ENCODE assay signal across 10 cellular contexts in genomic region chr5:100826133-100826532, GRCh38.
DNase-seq lines count a peak whose midpoint lies in the region; ATAC-seq and TF ChIP-seq lines count a peak whose summit lies in the region.
"Had no signal": no experiment of that assay in that cellular context is flagged by ENCODE, and none has a peak within 500 bp of the region (broad histone marks: within the 10 kb centered on the region; RNA-seq: fewer than 3 reads in every experiment).

No MANE protein-coding gene starts in this region.

- H3K9me3 ChIP-seq in left ventricle myocardium inferior (replicated peaks) (no peaks in the 10 kb centered on the region), hepatocyte (ENCODE audit: low read depth) (no peaks in the 10 kb centered on the region)
- H3K9me3 ChIP-seq: SJCRH30 had no signal

- no peak overlapping the region for H2AFZ ChIP-seq in hepatocyte

- no peaks in the 10 kb centered on the region for H3K9me2 ChIP-seq in hepatocyte (replicated peaks; ENCODE audit: insufficient read depth)

- H3K36me3 Mint-ChIP-seq in activated T-helper 1 cell treated with anti-CD3 and anti-CD28 coated beads, Interleukin-12 subunit alpha, Interleukin-12 subunit beta, Interleukin-2, Interleukin-4 antibody, amounts not matched to agents 30 ng/mL and 10 ng/mL and 1 ng/mL, durations not matched to agents 14 hours and 24 hours and 36 hours (ENCODE audit: low read depth), result peaks cover 18% of the 10 kb centered on the region

- H3K36me3 ChIP-seq in left ventricle myocardium inferior (no peaks in the 10 kb centered on the region), hepatocyte (replicated peaks; ENCODE audit: insufficient read depth, low read depth) (no peaks in the 10 kb centered on the region)
- H3K36me3 ChIP-seq: SJCRH30 had no signal

- no peak overlapping the region for H3K4me3 Mint-ChIP-seq in activated T-helper 1 cell treated with anti-CD3 and anti-CD28 coated beads, Interleukin-12 subunit alpha, Interleukin-12 subunit beta, Interleukin-2, Interleukin-4 antibody, amounts not matched to agents 30 ng/mL and 10 ng/mL and 1 ng/mL, durations not matched to agents 14 hours and 24 hours and 36 hours

- H3K4me1 ChIP-seq in left ventricle myocardium inferior, result peaks cover 31% of the 10 kb centered on the region
- peaks cover 13% of the 10 kb centered on the region for H3K4me1 ChIP-seq in hepatocyte (ENCODE audit: insufficient read depth)

- peak overlapping the region; percentile 0 for H3K27ac ChIP-seq in left ventricle myocardium inferior (replicated peaks)
- no peak overlapping the region for H3K27ac ChIP-seq in hepatocyte
- H3K27ac ChIP-seq: SJCRH30 had no signal

- H3K4me3 ChIP-seq in left ventricle myocardium inferior (no peak overlapping the region), hepatocyte (no peak overlapping the region)
- H3K4me3 ChIP-seq: SJCRH30 had no signal

- H3K27ac Mint-ChIP-seq in activated T-helper 1 cell treated with anti-CD3 and anti-CD28 coated beads, Interleukin-12 subunit alpha, Interleukin-12 subunit beta, Interleukin-2, Interleukin-4 antibody, amounts not matched to agents 30 ng/mL and 10 ng/mL and 1 ng/mL, durations not matched to agents 14 hours and 24 hours and 36 hours, result peak overlapping the region; percentile 74

- no peaks in the 10 kb centered on the region for H3K79me2 ChIP-seq in hepatocyte

- WGBS in hepatocyte (ENCODE audit: low lambda C conversion rate, missing lambda C conversion rate), result 80% methylated on average over 2 of the region's 2 CpGs

- ATAC-seq in HG03196 (IDR thresholded peaks at IDR 0.05; ENCODE audit: unreplicated experiment) (peak; percentile 31), HG02970 (IDR thresholded peaks at IDR 0.05; ENCODE audit: low FRiP score, unreplicated experiment) (no peak)

- H4K20me1 ChIP-seq in hepatocyte (ENCODE audit: insufficient read depth, poor library complexity, severe bottlenecking), result no peaks in the 10 kb centered on the region

- DNase-seq in left ventricle myocardium inferior, result no peak
- no peak for DNase-seq in cardiac septum (ENCODE audit: low spot score)
- DNase-seq in activated T-helper 1 cell treated with anti-CD3 and anti-CD28 coated beads, Interleukin-12 subunit alpha, Interleukin-12 subunit beta, Interleukin-2, Interleukin-4 antibody, amounts not matched to agents 30 ng/mL and 10 ng/mL and 1 ng/mL, durations not matched to agents 14 hours and 24 hours and 36 hours (ENCODE audit: low spot score), result no peak
- no peak for DNase-seq in NCI-H2029 treated with DMSO at 0.1 percent for 48 hours (lab: John Stamatoyannopoulos, UW)
- DNase-seq in kidney tubule cell (ENCODE audit: low spot score), result no peak
- DNase-seq in hepatocyte (ENCODE audit: low spot score), result no peak
- DNase-seq: NCI-H1105 had no signal

- H3K27me3 ChIP-seq in left ventricle myocardium inferior (ENCODE audit: low read depth), result no peaks in the 10 kb centered on the region
- no peaks in the 10 kb centered on the region for H3K27me3 ChIP-seq in hepatocyte
- H3K27me3 ChIP-seq: SJCRH30 had no signal

- H3K4me2 ChIP-seq in hepatocyte, result no peak overlapping the region

- H3K4me1 Mint-ChIP-seq in activated T-helper 1 cell treated with anti-CD3 and anti-CD28 coated beads, Interleukin-12 subunit alpha, Interleukin-12 subunit beta, Interleukin-2, Interleukin-4 antibody, amounts not matched to agents 30 ng/mL and 10 ng/mL and 1 ng/mL, durations not matched to agents 14 hours and 24 hours and 36 hours (ENCODE audit: low read depth), result peaks cover 38% of the 10 kb centered on the region

- no peaks in the 10 kb centered on the region for H3K9me3 Mint-ChIP-seq in activated T-helper 1 cell treated with anti-CD3 and anti-CD28 coated beads, Interleukin-12 subunit alpha, Interleukin-12 subunit beta, Interleukin-2, Interleukin-4 antibody, amounts not matched to agents 30 ng/mL and 10 ng/mL and 1 ng/mL, durations not matched to agents 14 hours and 24 hours and 36 hours

- no peak for TF ChIP-seq CTCF in left ventricle myocardium inferior (IDR thresholded peaks at IDR 0.05; ENCODE audit: borderline replicate concordance)
- no peak for TF ChIP-seq CTCF in hepatocyte (IDR thresholded peaks at IDR 0.05; ENCODE audit: poor library complexity)

- intact Hi-C loops in left ventricle myocardium inferior (cut with micrococcal nuclease) (no loop called here), cardiac septum (cut with DNase I) (loop anchor here (5.0 kb wide), 1 partner anchor 76 kb away; the partner anchor contains the start of gene ST8SIA4)
- intact Hi-C loops in activated T-helper 1 cell treated with anti-CD3 and anti-CD28 coated beads, Interleukin-12 subunit alpha, Interleukin-12 subunit beta, Interleukin-2, Interleukin-4 antibody, amounts not matched to agents 30 ng/mL and 10 ng/mL and 1 ng/mL, durations not matched to agents 14 hours and 24 hours and 36 hours (cut with micrococcal nuclease), result loop anchor here (1.0 to 10.0 kb wide), 4 partner anchors 14 to 77 kb away; partner anchors contain the start of gene ST8SIA4

- no peaks in the 10 kb centered on the region for H3K27me3 Mint-ChIP-seq in activated T-helper 1 cell treated with anti-CD3 and anti-CD28 coated beads, Interleukin-12 subunit alpha, Interleukin-12 subunit beta, Interleukin-2, Interleukin-4 antibody, amounts not matched to agents 30 ng/mL and 10 ng/mL and 1 ng/mL, durations not matched to agents 14 hours and 24 hours and 36 hours (ENCODE audit: insufficient read depth)
